35 cellular contexts compared by ENCODE assay signal in genomic region chr19:40023969-40024368, GRCh38.
"Had no signal": no experiment of that assay in that cellular context is flagged by ENCODE, and none has a peak within 500 bp of the region (broad histone marks: within the 10 kb centered on the region; RNA-seq: fewer than 3 reads in every experiment).

No MANE protein-coding gene starts in this region.

- H3K27me3 Mint-ChIP-seq: activated B cell treated with CpG ODN at 0.5 μM for 24 hours; activated CD8-positive, alpha-beta T cell treated with anti-CD3 and anti-CD28 coated beads for 36 hours; activated T-helper 17 cell treated with anti-CD3 and anti-CD28 coated beads, Interleukin-2, amount 50 U/mL, for 72 hours; effector memory CD8-positive, alpha-beta T cell; T-helper 17 cell had no signal

- H3K4me3 Mint-ChIP-seq: activated B cell treated with CpG ODN at 0.5 μM for 24 hours; activated CD8-positive, alpha-beta T cell treated with anti-CD3 and anti-CD28 coated beads for 36 hours; activated naive CD4-positive, alpha-beta T cell treated with anti-CD3 and anti-CD28 coated beads for 36 hours; activated naive CD8-positive, alpha-beta T cell treated with anti-CD3 and anti-CD28 coated beads, Interleukin-2, amount 10 ng/mL, durations not matched to agents 7 days and 5 days; activated T-cell treated with anti-CD3 and anti-CD28 coated beads, Interleukin-2, amount 50 U/mL, for 4 hours; activated T-helper 17 cell treated with anti-CD3 and anti-CD28 coated beads, Interleukin-2, amount 50 U/mL, for 72 hours; effector memory CD8-positive, alpha-beta T cell; T-helper 17 cell; T-helper 2 cell treated with Interferon-gamma antibody and Interleukin-4, amounts not matched to agents 5 μg/mL and 100 μg/mL, for 36 hours had no signal

- H3K4me3 ChIP-seq: esophagus squamous epithelium, gastroesophageal sphincter, heart right ventricle had no signal

- H3K27me3 ChIP-seq: brain microvascular endothelial cell, esophagus squamous epithelium, gastroesophageal sphincter, heart right ventricle had no signal

- H3K27ac ChIP-seq: brain microvascular endothelial cell, epithelial cell of prostate, esophagus squamous epithelium, gastroesophageal sphincter, heart right ventricle, WERI-Rb-1 had no signal

- H3K4me1 Mint-ChIP-seq: activated B cell treated with CpG ODN at 0.5 μM for 24 hours; activated naive CD8-positive, alpha-beta T cell treated with anti-CD3 and anti-CD28 coated beads, Interleukin-2, amount 10 ng/mL, durations not matched to agents 7 days and 5 days; activated T-helper 17 cell treated with anti-CD3 and anti-CD28 coated beads, Interleukin-2, amount 50 U/mL, for 72 hours; T-helper 17 cell had no signal

- FAIRE-seq: astrocyte, colon, endometrium, endothelial cell of umbilical vein had no signal

- ATAC-seq: activated CD4-positive, CD25-positive, alpha-beta regulatory T cell treated with anti-CD3 and anti-CD28 coated beads, Interleukin-2, amount 50 U/mL, for 24 hours; activated CD8-positive, alpha-beta T cell treated with anti-CD3 and anti-CD28 coated beads for 36 hours; activated naive CD4-positive, alpha-beta T cell treated with anti-CD3 and anti-CD28 coated beads, Interleukin-2, amount 50 U/mL, for 72 hours; activated T-cell treated with anti-CD3 and anti-CD28 coated beads, Interleukin-2, amount 50 U/mL, for 4 hours; activated T-helper 17 cell treated with anti-CD3 and anti-CD28 coated beads, Interleukin-2, amount 50 U/mL, for 72 hours; effector memory CD8-positive, alpha-beta T cell; gastroesophageal sphincter; heart right ventricle; T-helper 17 cell had no signal

- DNase-seq: activated B cell treated with CpG ODN at 0.5 μM for 24 hours; activated CD4-positive, alpha-beta T cell treated with anti-CD3 and anti-CD28 coated beads for 48 hours; activated CD4-positive, alpha-beta T cell treated with anti-CD3 and anti-CD28 coated beads, Interleukin-2, amount 50 U/mL, for 1 hour; activated CD4-positive, alpha-beta T cell treated with anti-CD3 and anti-CD28 coated beads, Interleukin-2, amount 50 U/mL, for 48 hours; activated CD8-positive, alpha-beta memory T cell treated with anti-CD3 and anti-CD28 coated beads for 24 hours; activated CD8-positive, alpha-beta T cell treated with anti-CD3 and anti-CD28 coated beads for 36 hours; activated effector memory CD4-positive, alpha-beta T cell treated with anti-CD3 and anti-CD28 coated beads, Interleukin-2, amount 50 U/mL, for 16 hours; activated naive CD4-positive, alpha-beta T cell treated with anti-CD3 and anti-CD28 coated beads for 36 hours; activated naive CD8-positive, alpha-beta T cell treated with anti-CD3 and anti-CD28 coated beads, Interleukin-2, amount 10 ng/mL, durations not matched to agents 7 days and 5 days; activated T-cell treated with anti-CD3 and anti-CD28 coated beads, Interleukin-2, amount 50 U/mL, for 4 hours; amniotic stem cell; anterior cingulate cortex; brain microvascular endothelial cell; caudate nucleus; cortex of kidney; dermis blood vessel endothelial cell; effector CD4-positive, alpha-beta T cell; effector memory CD8-positive, alpha-beta T cell; esophagus squamous epithelium; foreskin melanocyte; heart right ventricle; T-helper 1 cell; T-helper 17 cell; T1000; WERI-Rb-1 had no signal

- H3K4me1 ChIP-seq: esophagus squamous epithelium, gastroesophageal sphincter, heart right ventricle had no signal

- H3K36me3 ChIP-seq: brain microvascular endothelial cell, esophagus squamous epithelium, gastroesophageal sphincter, WERI-Rb-1 had no signal

- H3K27ac Mint-ChIP-seq: activated B cell treated with CpG ODN at 0.5 μM for 24 hours; activated CD8-positive, alpha-beta T cell treated with anti-CD3 and anti-CD28 coated beads for 36 hours; activated naive CD4-positive, alpha-beta T cell treated with anti-CD3 and anti-CD28 coated beads for 36 hours; activated naive CD4-positive, alpha-beta T cell treated with anti-CD3 and anti-CD28 coated beads, Interleukin-2, amount 50 U/mL, for 72 hours; activated naive CD8-positive, alpha-beta T cell treated with anti-CD3 and anti-CD28 coated beads, Interleukin-2, amount 10 ng/mL, durations not matched to agents 7 days and 5 days; activated T-helper 17 cell treated with anti-CD3 and anti-CD28 coated beads, Interleukin-2, amount 50 U/mL, for 72 hours; effector memory CD8-positive, alpha-beta T cell; T-helper 17 cell; T-helper 2 cell treated with Interferon-gamma antibody and Interleukin-4, amounts not matched to agents 5 μg/mL and 100 μg/mL, for 36 hours had no signal
